8 cellular contexts compared by ENCODE assay signal in genomic region chrX:18354369-18355329, GRCh38. TPM values are rescaled to one million over a fixed set of nuclear protein-coding genes. Genes with fewer than 3 reads are reported as not detected.
DNase-seq lines count a peak whose midpoint lies in the region; ATAC-seq lines count a peak whose summit lies in the region.

Gene SCML2 (minus strand): TSS chrX:18354688. CDS start chrX:18334071, 20,617 bp downstream.

- ATAC-seq in left lobe of liver, result peak; percentile 94
- ATAC-seq in HG02840 (IDR thresholded peaks at IDR 0.05; ENCODE audit: low FRiP score, unreplicated experiment), result no peak
- no peak for ATAC-seq in GM18861 (IDR thresholded peaks at IDR 0.05; ENCODE audit: unreplicated experiment)

- DNase-seq in COLO668 (lab: John Stamatoyannopoulos, UW; ENCODE audit: unreplicated experiment), result peak; percentile 63
- DNase-seq in KG1 (lab: John Stamatoyannopoulos, UW), result peak; percentile 3
- peak; percentile 47 for DNase-seq in activated CD4-positive, CD25-positive, alpha-beta regulatory T cell treated with anti-CD3 and anti-CD28 coated beads, Interleukin-2, amount 50 U/mL, for 72 hours
- peak; percentile 62 for DNase-seq in left lobe of liver (ENCODE audit: low spot score)
- DNase-seq in stimulated activated CD4-positive, alpha-beta T cell treated with anti-CD3 and anti-CD28 coated beads, Interleukin-4, amount 100 ng/mL, for 24 hours, result peak; percentile 38

- H3K27ac ChIP-seq in cingulate gyrus (ENCODE audit: low read depth, low read length), result peak within 1 kb of the TSS; percentile 29

RNA-seq across cellular contexts. Expression of gene SCML2, which starts in this region (rescaled TPM):
- total RNA-seq in left lobe of liver, result 0.60 TPM

Comparison
In these comparisons a context has a peak if more than half of its experiments do, and no peak if none do; other contexts are left out.
1. Peak in DNase-seq and ATAC-seq in left lobe of liver; RNA of the gene not detected or under 1 TPM.
2. DNase-seq: peak in every context shown above with its lines; median percentile 63 in COLO668; 62 in left lobe of liver; 47 in activated CD4-positive, CD25-positive, alpha-beta regulatory T cell treated with anti-CD3 and anti-CD28 coated beads, Interleukin-2, amount 50 U/mL, for 72 hours; 38 in stimulated activated CD4-positive, alpha-beta T cell treated with anti-CD3 and anti-CD28 coated beads, Interleukin-4, amount 100 ng/mL, for 24 hours; 3 in KG1.